In the genomic region with DNA sequence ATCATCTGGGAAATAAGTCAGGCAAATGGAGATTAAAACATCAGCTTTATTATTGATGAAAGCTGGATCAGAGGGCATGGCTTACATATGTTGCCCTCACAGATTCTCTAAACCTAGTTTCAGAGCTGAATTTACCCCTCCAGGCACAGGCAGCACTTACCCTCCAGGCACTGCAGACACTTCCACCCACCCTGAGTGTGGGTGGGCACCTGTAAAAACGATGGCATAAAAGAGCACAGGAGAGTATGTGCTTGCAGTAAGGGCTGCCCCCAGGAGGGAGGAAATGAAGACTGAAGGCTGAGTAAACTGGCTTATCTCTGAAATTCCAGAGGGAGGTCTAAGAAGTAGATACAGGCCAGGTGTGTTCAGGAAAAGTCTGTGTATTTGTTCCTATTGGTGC, we compare ENCODE assay signal across 20 cellular contexts.
"Had no signal": no experiment of that assay in that cellular context is flagged by ENCODE, and none has a peak within 500 bp of the region (broad histone marks: within the 10 kb centered on the region; RNA-seq: fewer than 3 reads in every experiment).

No MANE protein-coding gene starts in this region.

- H3K27me3 ChIP-seq: esophagus muscularis mucosa, gastrocnemius medialis, sigmoid colon, tibial nerve had no signal

- H3K9me3 Mint-ChIP-seq: memory B cell had no signal

- H3K9ac ChIP-seq: parathyroid adenoma had no signal

- H3K36me3 ChIP-seq: esophagus muscularis mucosa, gastrocnemius medialis, left ventricle myocardium inferior, lower lobe of right lung, sigmoid colon, tibial nerve had no signal

- H3K79me2 ChIP-seq: parathyroid adenoma had no signal

- H3K4me1 ChIP-seq: esophagus muscularis mucosa, gastrocnemius medialis, left ventricle myocardium inferior, lower lobe of right lung, parathyroid adenoma, psoas muscle, sigmoid colon, tibial nerve had no signal

- H3K27me3 Mint-ChIP-seq: memory B cell had no signal

- H3K27ac Mint-ChIP-seq: memory B cell, nephron had no signal

- H3K4me3 ChIP-seq: coronary artery, esophagus muscularis mucosa, gastrocnemius medialis, left ventricle myocardium inferior, lower lobe of right lung, psoas muscle, sigmoid colon, skin epidermis, tibial nerve had no signal

- H3K36me3 Mint-ChIP-seq: memory B cell, naive B cell had no signal

- ATAC-seq: gastrocnemius medialis, left cardiac atrium, lower lobe of right lung, psoas muscle had no signal

- DNase-seq: central memory CD4-positive, alpha-beta T cell; effector CD8-positive, alpha-beta T cell; gastrocnemius medialis; kidney; left cardiac atrium; left ventricle myocardium inferior; lower lobe of right lung; naive B cell; psoas muscle; sigmoid colon; stimulated activated CD4-positive, alpha-beta T cell treated with anti-CD3 and anti-CD28 coated beads, Interleukin-2, amount 100 ng/mL, for 24 hours; stimulated activated naive CD4-positive, alpha-beta T cell treated with Interleukin-2 at 50 U/mL for 16 hours had no signal

- H3K4me1 Mint-ChIP-seq: memory B cell, naive B cell, nephron had no signal

- H3K27ac ChIP-seq: epithelial cell of prostate, esophagus muscularis mucosa, gastrocnemius medialis, left ventricle myocardium inferior, lower lobe of right lung, parathyroid adenoma, psoas muscle, sigmoid colon, skin epidermis, tibial nerve had no signal

- H3K4me3 Mint-ChIP-seq: memory B cell, naive B cell, nephron had no signal
